ENCODE assay signal across 18 cellular contexts in genomic region chr10:109898007-109898406, GRCh38. TPM values are rescaled to one million over a fixed set of nuclear protein-coding genes. Genes with fewer than 3 reads are reported as not detected.
DNase-seq lines count a peak whose midpoint lies in the region; ATAC-seq, FAIRE-seq and TF ChIP-seq lines count a peak whose summit lies in the region.
"Had no signal": no experiment of that assay in that cellular context is flagged by ENCODE, and none has a peak within 500 bp of the region (broad histone marks: within the 10 kb centered on the region; RNA-seq: fewer than 3 reads in every experiment).

No MANE protein-coding gene starts in this region.

- H2AFZ ChIP-seq in HepG2 (ENCODE audit: low read length): no peak overlapping the region

- WGBS in HepG2 (ENCODE audit: low lambda C conversion rate): 97% methylated on average over 6 of the region's 6 CpGs
- 91% methylated on average over 6 of the region's 6 CpGs for WGBS in right lobe of liver (ENCODE audit: insufficient coverage, low coverage, low lambda C conversion rate, missing lambda C conversion rate)
- 93 to 94% methylated on average over 5 to 6 of the region's 6 CpGs for WGBS in endodermal cell (ENCODE audit: insufficient coverage in 1 of 2, insufficient read length in 1 of 2), 2 experiments

- H3K36me3 Mint-ChIP-seq in endodermal cell (ENCODE audit: low read depth): peaks cover 21% of the 10 kb centered on the region

- no peak overlapping the region for H3K27ac Mint-ChIP-seq in endodermal cell
- H3K27ac Mint-ChIP-seq: B cell had no signal

- H3K36me3 ChIP-seq in HepG2 (replicated peaks in 1 of 2; ENCODE audit: control insufficient read depth in 1 of 2, insufficient read depth in 2 of 2, low read length in 2 of 2) (peaks cover 3 to 9% of the 10 kb centered on the region in 2 experiments; a peak in 3 of 5 replicates), right lobe of liver (peaks cover 0 to 3% (median 0%) of the 10 kb centered on the region in 4 donors), endodermal cell (ENCODE audit: control insufficient read depth, insufficient read depth, low read length) (peaks cover 20% of the 10 kb centered on the region), gastrocnemius medialis (no peaks in the 10 kb centered on the region)

- no peaks in the 10 kb centered on the region for H3K9me3 Mint-ChIP-seq in endodermal cell
- H3K9me3 Mint-ChIP-seq: CD4-positive, alpha-beta memory T cell had no signal

- TF ChIP-seq CTCF in HepG2 (CRISPR knock-in tag; IDR thresholded peaks at IDR 0.05) (no peak), right lobe of liver (IDR thresholded peaks at IDR 0.05) (no peak), endodermal cell (conservative IDR thresholded peaks at IDR 0.05) (no peak), gastrocnemius medialis (IDR thresholded peaks at IDR 0.05 in 4 of 5, conservative IDR thresholded peaks at IDR 0.05 in 1 of 5) (no peak)

- H3K27me3 Mint-ChIP-seq in endodermal cell (ENCODE audit: insufficient read depth): no peaks in the 10 kb centered on the region
- H3K27me3 Mint-ChIP-seq: B cell; CD4-positive, alpha-beta memory T cell had no signal

- no peaks in the 10 kb centered on the region; a peak in 1 of 5 replicates for H3K27me3 ChIP-seq in HepG2 (ENCODE audit: control insufficient read depth in 1 of 2, insufficient read depth in 2 of 2, low read length in 2 of 2)
- H3K27me3 ChIP-seq in right lobe of liver: no peaks in the 10 kb centered on the region
- H3K27me3 ChIP-seq in endodermal cell (ENCODE audit: control insufficient read depth, insufficient read depth, low read length, poor library complexity, severe bottlenecking): no peaks in the 10 kb centered on the region
- H3K27me3 ChIP-seq in gastrocnemius medialis: no peaks in the 10 kb centered on the region

- H3K9ac ChIP-seq in HepG2 (ENCODE audit: insufficient read depth, low read depth, low read length) (no peak overlapping the region), endodermal cell (ENCODE audit: extremely low read depth, low read length, poor library complexity, severe bottlenecking) (no peak overlapping the region)

- H3K4me3 ChIP-seq in HepG2 (replicated peaks in 1 of 3; ENCODE audit: insufficient read depth in 1 of 3, low read depth in 2 of 3, low read length in 3 of 3): no peak overlapping the region
- H3K4me3 ChIP-seq in right lobe of liver: no peak overlapping the region
- no peak overlapping the region for H3K4me3 ChIP-seq in endodermal cell (ENCODE audit: low read length)
- H3K4me3 ChIP-seq in gastrocnemius medialis: no peak overlapping the region

- in situ Hi-C loops in HepG2 (cut with HindIII; ENCODE audit: extremely low pct_ligation_motif_present, low pct_unique_long_range_greater_than_20kb): loop anchor here (25.0 kb wide), 1 partner anchor 114 kb away; the partner anchor contains the start of gene ADD3
- in situ Hi-C loops in gastrocnemius medialis (cut with MboI; ENCODE audit: low sequenced_read_pairs in 4 of 4): loop anchor here (25.0 kb wide), 5 partner anchors 114 to 664 kb away; partner anchors contain the start of genes ADD3 (in 1 of the 4) and SMC3 (in 1 of the 4)

- no peak overlapping the region for H3K4me2 ChIP-seq in HepG2 (ENCODE audit: low read depth, low read length)

- no TSS peak for BruUV-seq in HepG2 (replicated peaks; lab: Mats Ljungman, UMichigan)

- H3K9me3 ChIP-seq in HepG2 (ENCODE audit: low read length) (no peaks in the 10 kb centered on the region), right lobe of liver (no peaks in the 10 kb centered on the region), endodermal cell (ENCODE audit: control insufficient read depth, low read length) (no peaks in the 10 kb centered on the region), gastrocnemius medialis (no peaks in the 10 kb centered on the region)

- H4K20me1 ChIP-seq in HepG2 (ENCODE audit: insufficient read depth, low read length): no peaks in the 10 kb centered on the region

- TF ChIP-seq RAD21 in HepG2 (CRISPR knock-in tag; IDR thresholded peaks at IDR 0.05): no peak

- intact Hi-C loops in HepG2 (cut with micrococcal nuclease; ENCODE audit: unreplicated experiment) (no loop called here), right lobe of liver (cut with DNase I) (no loop called here), gastrocnemius medialis (cut with DNase I; ENCODE audit: low total_unique reads) (loop anchor here (10.0 kb wide), 1 partner anchor 377 kb away; no protein-coding TSS in a partner anchor)

- no peak for FAIRE-seq in HepG2 (lab: Jason Lieb, UNC)
- FAIRE-seq: GM12891, GM19239, HTR-8/SVneo had no signal

- POLR2A ChIA-PET in HepG2 (lab: Yijun Ruan, JAX): no interaction called here

- peaks cover 2% of the 10 kb centered on the region for H3K79me2 ChIP-seq in HepG2 (ENCODE audit: insufficient read depth, low read length)

- no peak overlapping the region for H3K4me3 Mint-ChIP-seq in endodermal cell
- H3K4me3 Mint-ChIP-seq: B cell; CD4-positive, alpha-beta memory T cell had no signal

- DNase-seq in HepG2 (ENCODE audit: low spot score) (no peak), right lobe of liver (no peak), endodermal cell (peak; percentile 12), gastrocnemius medialis (no peak), SW480 (ENCODE audit: low spot score) (no peak), NCI-H1436 (lab: John Stamatoyannopoulos, UW) (no peak), UCSD-AML1 (lab: John Stamatoyannopoulos, UW; ENCODE audit: unreplicated experiment) (no peak)
- DNase-seq: CD4-positive, alpha-beta memory T cell; NCI-H1048; NCI-H1694; NCI-H2107; NCI-H69 had no signal

- CTCF ChIA-PET in HepG2 (lab: Yijun Ruan, JAX; ENCODE audit: low intra/inter-chr PET ratio, low total read pairs): no interaction called here

- H3K27ac ChIP-seq in HepG2 (ENCODE audit: extremely low read length, insufficient read depth, low read length) (no peak overlapping the region), right lobe of liver (peak overlapping the region in 1 of 3 donors; percentile 41), endodermal cell (ENCODE audit: low read depth, low read length) (no peak overlapping the region), gastrocnemius medialis (peak overlapping the region in 3 of 4 donors; percentile 66 to 71 (median 66))
- H3K27ac ChIP-seq: RWPE1 had no signal

- peaks cover 5% of the 10 kb centered on the region for H3K4me1 Mint-ChIP-seq in endodermal cell

- no peak for TF ChIP-seq POLR2A in HepG2 (IDR thresholded peaks at IDR 0.05; ENCODE audit: insufficient read depth in 1 of 2, low read depth in 2 of 2, low read length in 2 of 2)
- no peak for TF ChIP-seq POLR2A in right lobe of liver (IDR thresholded peaks at IDR 0.05)
- no peak for TF ChIP-seq POLR2A in gastrocnemius medialis (IDR thresholded peaks at IDR 0.05)

- no peak for ATAC-seq in HepG2
- ATAC-seq in right lobe of liver: no peak
- no peak for ATAC-seq in gastrocnemius medialis
- ATAC-seq: HCT116 had no signal

- TF ChIP-seq EP300 in HepG2 (IDR thresholded peaks at IDR 0.05; ENCODE audit: low read depth in 2 of 2, low read length in 2 of 2) (no peak), HepG2 (CRISPR knock-in tag; IDR thresholded peaks at IDR 0.05; ENCODE audit: borderline replicate concordance) (no peak)

- H3K4me1 ChIP-seq in HepG2 (ENCODE audit: insufficient read depth, low read length) (peaks cover 13% of the 10 kb centered on the region), right lobe of liver (peaks cover 0 to 39% (median 4%) of the 10 kb centered on the region in 4 donors), endodermal cell (ENCODE audit: control insufficient read depth, insufficient read depth, low read length) (no peaks in the 10 kb centered on the region), gastrocnemius medialis (peaks cover 47 to 77% of the 10 kb centered on the region in 2 donors)

TF ChIP-seq in HepG2, 621 proteins besides CTCF, POLR2A, EP300 and RAD21:
- TF ChIP-seq ZNF629 (CRISPR knock-in tag; conservative IDR thresholded peaks at IDR 0.05): peak; percentile 72; the same call in 1 of the 2 replicates
- TF ChIP-seq FOSL1 (CRISPR knock-in tag; IDR thresholded peaks at IDR 0.05; ENCODE audit: borderline replicate concordance): no peak

RNA-seq across cellular contexts. Expression of gene XPNPEP1, which starts 25.3 kb away (rescaled TPM):
- total RNA-seq in HepG2 (2016; rRNA removed; fragmentation: Illumina TruSeq; extraction: Trizol): 28.4 and 30.3 TPM in 2 replicates
- total RNA-seq in HepG2 (2016; cell fraction: cytosol; rRNA removed; fragmentation: Illumina TruSeq; extraction: Trizol; ENCODE audit: low read depth): 4.1 and 5.8 TPM in 2 replicates
- total RNA-seq in HepG2 (2016; cell fraction: insoluble cytoplasmic fraction; rRNA removed; fragmentation: Illumina TruSeq; extraction: Trizol): 29.5 and 30.7 TPM in 2 replicates
- 12.3 and 13.8 TPM in 2 replicates for total RNA-seq in HepG2 (2016; cell fraction: membrane; rRNA removed; fragmentation: Illumina TruSeq; extraction: Trizol)
- total RNA-seq in HepG2 (2016; cell fraction: nucleus; rRNA removed; fragmentation: Illumina TruSeq; extraction: Trizol): 39.8 and 40.1 TPM in 2 replicates
- polyA plus RNA-seq in HepG2 (2011; rRNA removed): 55.5 and 76.1 TPM in 2 replicates
- 65.7 and 89.1 TPM in 2 replicates for polyA plus RNA-seq in HepG2 (2011; cell fraction: cytosol; rRNA removed)
- 262 and 282 TPM in 2 replicates for polyA plus RNA-seq in HepG2 (2011; cell fraction: nucleus; rRNA removed)
- 18.0 and 24.0 TPM in 2 replicates for polyA plus RNA-seq in HepG2 (2012)
- 2.7 and 2.8 TPM in 2 replicates for polyA plus RNA-seq in HepG2 (2016; cell fraction: cytosol; fragmentation: Illumina TruSeq; extraction: Trizol; ENCODE audit: low read depth)
- polyA plus RNA-seq in HepG2 (2016; cell fraction: insoluble cytoplasmic fraction; fragmentation: Illumina TruSeq; extraction: Trizol; ENCODE audit: low read depth): 25.0 and 28.1 TPM in 2 replicates
- 6.2 and 7.9 TPM in 2 replicates for polyA plus RNA-seq in HepG2 (2016; cell fraction: membrane; fragmentation: Illumina TruSeq; extraction: Trizol; ENCODE audit: low read depth)
- 37.8 and 41.4 TPM in 2 replicates for polyA plus RNA-seq in HepG2 (2016; cell fraction: nucleus; fragmentation: Illumina TruSeq; extraction: Trizol; ENCODE audit: insufficient read depth, low read depth)
- polyA minus RNA-seq in HepG2 (2011; rRNA and poly(A)+ RNA removed; ENCODE audit: low replicate concordance): 225 and 394 TPM in 2 replicates
- 40.2 and 54.6 TPM in 2 replicates for polyA minus RNA-seq in HepG2 (2011; cell fraction: cytosol; rRNA and poly(A)+ RNA removed)
- 110 and 137 TPM in 2 replicates for polyA minus RNA-seq in HepG2 (2011; cell fraction: nucleus; rRNA and poly(A)+ RNA removed)
- 10 to 100 TPM; 13.9 to 57.8 (median 29.4) TPM for total RNA-seq in right lobe of liver
- total RNA-seq in endodermal cell: 10 to 100 TPM; 39.2 to 50.2 TPM
- polyA plus RNA-seq in endodermal cell (2013, experiment 1 of 2): 54.5 TPM
- 51.2 TPM for polyA plus RNA-seq in endodermal cell (2013, experiment 2 of 2)
- 10 to 100 TPM; 39.9 to 72.3 (median 64.0) TPM for total RNA-seq in gastrocnemius medialis

Comparison
In these comparisons a context has a peak if more than half of its experiments do, and no peak if none do; other contexts are left out.
1. H3K27ac ChIP-seq: peak in gastrocnemius medialis (3 of 4); none in HepG2 (single experiment) and endodermal cell (single experiment).